ENCODE assay signal across 29 cellular contexts in genomic region chr12:52817003-52817698, GRCh38. TPM values are rescaled to one million over a fixed set of nuclear protein-coding genes. Genes with fewer than 3 reads are reported as not detected.
"Had no signal": no experiment of that assay in that cellular context is flagged by ENCODE, and none has a peak within 500 bp of the region (broad histone marks: within the 10 kb centered on the region; RNA-seq: fewer than 3 reads in every experiment).

No MANE protein-coding gene starts in this region.

- H3K27me3 Mint-ChIP-seq: activated CD4-positive, alpha-beta T cell treated with anti-CD3 and anti-CD28 coated beads for 36 hours; activated naive CD8-positive, alpha-beta T cell treated with anti-CD3 and anti-CD28 coated beads, Interleukin-2, amount 50 U/mL, for 24 hours had no signal

- H3K27me3 ChIP-seq: body of pancreas had no signal

- H3K9me3 Mint-ChIP-seq: activated CD4-positive, alpha-beta memory T cell treated with anti-CD3 and anti-CD28 coated beads for 36 hours; activated CD4-positive, alpha-beta T cell treated with anti-CD3 and anti-CD28 coated beads, Interleukin-2, amount 10 ng/mL, durations not matched to agents 24 days and 14 days; activated naive CD4-positive, alpha-beta T cell treated with anti-CD3 and anti-CD28 coated beads, Interleukin-2, amount 50 U/mL, for 72 hours; activated naive CD8-positive, alpha-beta T cell treated with anti-CD3 and anti-CD28 coated beads, Interleukin-2, amount 50 U/mL, for 24 hours; activated T-cell treated with anti-CD3 and anti-CD28 coated beads, Interleukin-2, amount 50 U/mL, for 4 hours; activated T-helper 17 cell treated with anti-CD3 and anti-CD28 coated beads, Interleukin-2, amount 50 U/mL, for 72 hours; effector memory CD8-positive, alpha-beta T cell had no signal

- H3K4me1 ChIP-seq: adrenal gland, foreskin keratinocyte, gastrocnemius medialis had no signal

- H3K4me3 ChIP-seq: adrenal gland, body of pancreas, esophagus muscularis mucosa, gastrocnemius medialis had no signal

- H3K4me1 Mint-ChIP-seq: activated CD4-positive, alpha-beta T cell treated with anti-CD3 and anti-CD28 coated beads, Interleukin-2, amount 10 ng/mL, durations not matched to agents 24 days and 14 days; activated T-helper 17 cell treated with anti-CD3 and anti-CD28 coated beads, Interleukin-2, amount 50 U/mL, for 72 hours had no signal

- H3K36me3 Mint-ChIP-seq: activated CD4-positive, alpha-beta memory T cell treated with anti-CD3 and anti-CD28 coated beads for 36 hours; activated naive CD4-positive, alpha-beta T cell treated with anti-CD3 and anti-CD28 coated beads, Interleukin-2, amount 50 U/mL, for 72 hours had no signal

- DNase-seq: activated CD4-positive, alpha-beta memory T cell treated with anti-CD3 and anti-CD28 coated beads for 36 hours; activated CD4-positive, alpha-beta T cell treated with anti-CD3 and anti-CD28 coated beads for 36 hours; activated CD4-positive, alpha-beta T cell treated with anti-CD3 and anti-CD28 coated beads, Interleukin-2, amount 10 ng/mL, durations not matched to agents 24 days and 14 days; activated CD4-positive, CD25-positive, alpha-beta regulatory T cell; activated CD4-positive, CD25-positive, alpha-beta regulatory T cell treated with anti-CD3 and anti-CD28 coated beads, Interleukin-2, amount 50 U/mL, for 72 hours; activated CD8-positive, alpha-beta memory T cell treated with anti-CD3 and anti-CD28 coated beads for 24 hours; activated effector memory CD4-positive, alpha-beta T cell treated with Interleukin-2 at 50 U/mL for 16 hours; activated gamma-delta T cell treated with Interleukin-2 at 50 U/mL for 16 hours; activated naive CD4-positive, alpha-beta T cell treated with Interleukin-2 at 50 U/mL for 16 hours; activated naive CD8-positive, alpha-beta T cell treated with anti-CD3 and anti-CD28 coated beads, Interleukin-2, amount 50 U/mL, for 24 hours; activated T-cell treated with anti-CD3 and anti-CD28 coated beads, Interleukin-2, amount 50 U/mL, for 4 hours; adrenal gland; amygdala; aorta; body of pancreas; caudate nucleus; cortex of kidney; dermis blood vessel endothelial cell; effector CD4-positive, alpha-beta T cell; effector memory CD8-positive, alpha-beta T cell; erythroblast; foreskin keratinocyte; gastrocnemius medialis; glutamatergic neuron had no signal

- H3K9me3 ChIP-seq: adrenal gland, body of pancreas, esophagus muscularis mucosa, gastrocnemius medialis had no signal

- ATAC-seq: activated naive CD8-positive, alpha-beta T cell treated with anti-CD3 and anti-CD28 coated beads, Interleukin-2, amount 50 U/mL, for 24 hours; activated T-cell treated with anti-CD3 and anti-CD28 coated beads, Interleukin-2, amount 50 U/mL, for 4 hours; activated T-helper 17 cell treated with anti-CD3 and anti-CD28 coated beads, Interleukin-2, amount 50 U/mL, for 72 hours; body of pancreas; effector memory CD8-positive, alpha-beta T cell; foreskin keratinocyte; gastrocnemius medialis had no signal

- H3K27ac Mint-ChIP-seq: activated CD4-positive, alpha-beta memory T cell treated with anti-CD3 and anti-CD28 coated beads for 36 hours; activated CD4-positive, alpha-beta T cell treated with anti-CD3 and anti-CD28 coated beads for 36 hours; activated CD4-positive, alpha-beta T cell treated with anti-CD3 and anti-CD28 coated beads, Interleukin-2, amount 10 ng/mL, durations not matched to agents 24 days and 14 days; activated naive CD4-positive, alpha-beta T cell treated with anti-CD3 and anti-CD28 coated beads, Interleukin-2, amount 50 U/mL, for 72 hours; activated naive CD8-positive, alpha-beta T cell treated with anti-CD3 and anti-CD28 coated beads, Interleukin-2, amount 50 U/mL, for 24 hours; activated T-helper 17 cell treated with anti-CD3 and anti-CD28 coated beads, Interleukin-2, amount 50 U/mL, for 72 hours had no signal

- H3K27ac ChIP-seq: adrenal gland, body of pancreas, esophagus muscularis mucosa, foreskin keratinocyte, gastrocnemius medialis had no signal

- H3K4me3 Mint-ChIP-seq: activated CD4-positive, alpha-beta memory T cell treated with anti-CD3 and anti-CD28 coated beads for 36 hours; activated CD4-positive, alpha-beta T cell treated with anti-CD3 and anti-CD28 coated beads for 36 hours; activated CD4-positive, alpha-beta T cell treated with anti-CD3 and anti-CD28 coated beads, Interleukin-2, amount 10 ng/mL, durations not matched to agents 24 days and 14 days; activated naive CD8-positive, alpha-beta T cell treated with anti-CD3 and anti-CD28 coated beads, Interleukin-2, amount 50 U/mL, for 24 hours; activated T-cell treated with anti-CD3 and anti-CD28 coated beads, Interleukin-2, amount 50 U/mL, for 4 hours; activated T-helper 17 cell treated with anti-CD3 and anti-CD28 coated beads, Interleukin-2, amount 50 U/mL, for 72 hours; effector memory CD8-positive, alpha-beta T cell had no signal

- H3K36me3 ChIP-seq: adrenal gland, esophagus muscularis mucosa, gastrocnemius medialis had no signal

RNA-seq across cellular contexts. Expression of gene KRT4, which starts 3.2 kb away (rescaled TPM):
- total RNA-seq: activated CD4-positive, alpha-beta memory T cell treated with anti-CD3 and anti-CD28 coated beads for 36 hours; activated CD4-positive, alpha-beta T cell treated with anti-CD3 and anti-CD28 coated beads for 36 hours; activated CD4-positive, alpha-beta T cell treated with anti-CD3 and anti-CD28 coated beads, Interleukin-2, amount 10 ng/mL, durations not matched to agents 24 days and 14 days; activated naive CD4-positive, alpha-beta T cell treated with anti-CD3 and anti-CD28 coated beads, Interleukin-2, amount 50 U/mL, for 72 hours; activated T-cell treated with anti-CD3 and anti-CD28 coated beads, Interleukin-2, amount 50 U/mL, for 4 hours; activated T-helper 17 cell treated with anti-CD3 and anti-CD28 coated beads, Interleukin-2, amount 50 U/mL, for 72 hours; aorta; dermis blood vessel endothelial cell; gastrocnemius medialis; T-helper 1 cell treated with Interleukin-12 subunit alpha and Interleukin-12 subunit beta and Interleukin-4 antibody, amounts not matched to agents 30 ng/mL and 1 ng/mL, for 36 hours had no signal

RNA-seq across cellular contexts. Expression of gene KRT79, which starts 17.0 kb away (rescaled TPM):
- total RNA-seq: activated CD4-positive, alpha-beta memory T cell treated with anti-CD3 and anti-CD28 coated beads for 36 hours; activated CD4-positive, alpha-beta T cell treated with anti-CD3 and anti-CD28 coated beads, Interleukin-2, amount 10 ng/mL, durations not matched to agents 24 days and 14 days; adrenal gland; aorta; body of pancreas; dermis blood vessel endothelial cell; esophagus muscularis mucosa; foreskin keratinocyte; gastrocnemius medialis; T-helper 1 cell treated with Interleukin-12 subunit alpha and Interleukin-12 subunit beta and Interleukin-4 antibody, amounts not matched to agents 30 ng/mL and 1 ng/mL, for 36 hours had no signal
- polyA plus RNA-seq: aorta, foreskin keratinocyte had no signal

RNA-seq across cellular contexts. Expression of gene KRT3, which starts 21.2 kb away (rescaled TPM):
- total RNA-seq: activated CD4-positive, alpha-beta memory T cell treated with anti-CD3 and anti-CD28 coated beads for 36 hours; activated CD4-positive, alpha-beta T cell treated with anti-CD3 and anti-CD28 coated beads for 36 hours; activated T-cell treated with anti-CD3 and anti-CD28 coated beads, Interleukin-2, amount 50 U/mL, for 4 hours; activated T-helper 17 cell treated with anti-CD3 and anti-CD28 coated beads, Interleukin-2, amount 50 U/mL, for 72 hours; adrenal gland; aorta; body of pancreas; chondrocyte; dermis blood vessel endothelial cell; esophagus muscularis mucosa; foreskin keratinocyte; gastrocnemius medialis; T-helper 1 cell treated with Interleukin-12 subunit alpha and Interleukin-12 subunit beta and Interleukin-4 antibody, amounts not matched to agents 30 ng/mL and 1 ng/mL, for 36 hours had no signal
- polyA plus RNA-seq: adrenal gland, aorta, foreskin keratinocyte had no signal

RNA-seq across cellular contexts. Expression of gene KRT78, which starts 31.6 kb away (rescaled TPM):
- total RNA-seq: activated CD4-positive, alpha-beta memory T cell treated with anti-CD3 and anti-CD28 coated beads for 36 hours; activated CD4-positive, alpha-beta T cell treated with anti-CD3 and anti-CD28 coated beads for 36 hours; activated CD4-positive, alpha-beta T cell treated with anti-CD3 and anti-CD28 coated beads, Interleukin-2, amount 10 ng/mL, durations not matched to agents 24 days and 14 days; activated naive CD4-positive, alpha-beta T cell treated with anti-CD3 and anti-CD28 coated beads, Interleukin-2, amount 50 U/mL, for 72 hours; activated T-cell treated with anti-CD3 and anti-CD28 coated beads, Interleukin-2, amount 50 U/mL, for 4 hours; activated T-helper 17 cell treated with anti-CD3 and anti-CD28 coated beads, Interleukin-2, amount 50 U/mL, for 72 hours; adrenal gland; aorta; body of pancreas; chondrocyte; dermis blood vessel endothelial cell; gastrocnemius medialis; T-helper 1 cell treated with Interleukin-12 subunit alpha and Interleukin-12 subunit beta and Interleukin-4 antibody, amounts not matched to agents 30 ng/mL and 1 ng/mL, for 36 hours had no signal

RNA-seq across cellular contexts. Expression of gene KRT76, which starts 40.0 kb away (rescaled TPM):
- total RNA-seq: activated CD4-positive, alpha-beta memory T cell treated with anti-CD3 and anti-CD28 coated beads for 36 hours; activated CD4-positive, alpha-beta T cell treated with anti-CD3 and anti-CD28 coated beads for 36 hours; activated CD4-positive, alpha-beta T cell treated with anti-CD3 and anti-CD28 coated beads, Interleukin-2, amount 10 ng/mL, durations not matched to agents 24 days and 14 days; activated naive CD4-positive, alpha-beta T cell treated with anti-CD3 and anti-CD28 coated beads, Interleukin-2, amount 50 U/mL, for 72 hours; activated T-cell treated with anti-CD3 and anti-CD28 coated beads, Interleukin-2, amount 50 U/mL, for 4 hours; activated T-helper 17 cell treated with anti-CD3 and anti-CD28 coated beads, Interleukin-2, amount 50 U/mL, for 72 hours; adrenal gland; aorta; body of pancreas; chondrocyte; dermis blood vessel endothelial cell; esophagus muscularis mucosa; foreskin keratinocyte; gastrocnemius medialis; T-helper 1 cell treated with Interleukin-12 subunit alpha and Interleukin-12 subunit beta and Interleukin-4 antibody, amounts not matched to agents 30 ng/mL and 1 ng/mL, for 36 hours had no signal
- polyA plus RNA-seq: adrenal gland, aorta had no signal
